1 cellular context compared by ENCODE assay signal in genomic region chr2:201785135-201785534, GRCh38.
A peak's percentile ranks its signal among the peaks of the same experiment; 100 is the strongest.
TF ChIP-seq lines count a peak whose summit lies in the region.

No MANE protein-coding gene starts in this region.

TF ChIP-seq in K562, 482 proteins besides CTCF, POLR2A, EP300 and RAD21:
- TF ChIP-seq ZFPM2 (CRISPR knock-in tag; IDR thresholded peaks at IDR 0.05) (no peak), VEZF1 (CRISPR knock-in tag; IDR thresholded peaks at IDR 0.05) (peak; percentile 29; the same call in 1 of the 2 replicates), CBFA2T2 (conservative IDR thresholded peaks at IDR 0.05) (peak; percentile 20; the same call in 1 of the 2 replicates), HINFP (tag; conservative IDR thresholded peaks at IDR 0.05; ENCODE audit: low read depth) (no peak), BCL6 (CRISPR knock-in tag; IDR thresholded peaks at IDR 0.05) (no peak), ASH1L (IDR thresholded peaks at IDR 0.05; ENCODE audit: borderline replicate concordance, low read depth, partially characterized antibody) (no peak), GABPB2 (CRISPR knock-in tag; conservative IDR thresholded peaks at IDR 0.05) (no peak), USF1 (CRISPR knock-in tag; IDR thresholded peaks at IDR 0.05) (peak; percentile 61; the same call in 1 of the 2 replicates), ZC3H11A (IDR thresholded peaks at IDR 0.05; ENCODE audit: low read depth, low read length) (no peak), USF2 (CRISPR knock-in tag; IDR thresholded peaks at IDR 0.05) (peak; percentile 69), RAD51 (IDR thresholded peaks at IDR 0.05; ENCODE audit: borderline replicate concordance, low read depth) (peak; percentile 34; the same call in 1 of the 2 replicates), TFE3 (CRISPR knock-in tag; IDR thresholded peaks at IDR 0.05) (peak; percentile 75), ZNF197 (CRISPR knock-in tag; IDR thresholded peaks at IDR 0.05; ENCODE audit: low read depth) (no peak), ZNF785 (CRISPR knock-in tag; IDR thresholded peaks at IDR 0.05) (no peak), RFX5 (IDR thresholded peaks at IDR 0.05; ENCODE audit: low read depth, low read length) (no peak), TCF7L2 (IDR thresholded peaks at IDR 0.05; ENCODE audit: low read depth, low read length) (no peak)
